In genomic region chr22:23849009-23850006, GRCh38 we compare ENCODE assay signal across 1 cellular context.
TF ChIP-seq lines count a peak whose summit lies in the region.

No MANE protein-coding gene starts in this region.

TF ChIP-seq in GM12878, 131 proteins besides CTCF, POLR2A, EP300 and RAD21 (continued from another document and continues in another):
- no peak for TF ChIP-seq PRDM15 (CRISPR knock-in tag; IDR thresholded peaks at IDR 0.05)
- TF ChIP-seq CUX1 (IDR thresholded peaks at IDR 0.05; ENCODE audit: insufficient replicate concordance, low read depth, low read length) = no peak
- no peak for TF ChIP-seq IRF3 (IDR thresholded peaks at IDR 0.05)
- TF ChIP-seq ZBTB33 (IDR thresholded peaks at IDR 0.05) = no peak
- peak; percentile 76 for TF ChIP-seq YY1 (IDR thresholded peaks at IDR 0.05; ENCODE audit: low read depth, low read length)
- no peak for TF ChIP-seq USF1 (IDR thresholded peaks at IDR 0.05; ENCODE audit: borderline replicate concordance, extremely low read length, insufficient read depth, low read depth, low read length)
- TF ChIP-seq IKZF2 (IDR thresholded peaks at IDR 0.05) = peak in 1 of 2 experiments; percentile 50; a peak in 1 of 4 replicates
- TF ChIP-seq ZSCAN29 (IDR thresholded peaks at IDR 0.05) = no peak
- peak; percentile 93 for TF ChIP-seq SMC3 (IDR thresholded peaks at IDR 0.05; ENCODE audit: borderline replicate concordance, low read length)
- no peak for TF ChIP-seq USF2 (IDR thresholded peaks at IDR 0.05; ENCODE audit: borderline replicate concordance, low read depth, low read length)
- no peak for TF ChIP-seq E4F1 (IDR thresholded peaks at IDR 0.05; ENCODE audit: borderline replicate concordance, partially characterized antibody)
- TF ChIP-seq IKZF1 (conservative IDR thresholded peaks at IDR 0.05) = peak; percentile 66
- no peak for TF ChIP-seq FOS (IDR thresholded peaks at IDR 0.05; ENCODE audit: borderline replicate concordance, extremely low read depth, insufficient read length)
- TF ChIP-seq POU2F2 (IDR thresholded peaks at IDR 0.05; ENCODE audit: borderline replicate concordance, low read depth, low read length) = no peak; the same call in 2 of the 3 replicates
- no peak for TF ChIP-seq MTA3 (IDR thresholded peaks at IDR 0.05; ENCODE audit: borderline replicate concordance, low read length)
- TF ChIP-seq JUND (IDR thresholded peaks at IDR 0.05; ENCODE audit: low read depth, low read length) = no peak
- TF ChIP-seq SRF (IDR thresholded peaks at IDR 0.05; ENCODE audit: low read depth in 2 of 2, low read length in 2 of 2) = 0 out of 4 replicates have a peak, but pooled peaks of 1 of the 2 experiments have one; percentile 30
- TF ChIP-seq RELB (IDR thresholded peaks at IDR 0.05; ENCODE audit: low read depth) = no peak
- no peak for TF ChIP-seq ZNF24 (IDR thresholded peaks at IDR 0.05)
- no peak for TF ChIP-seq ZBTB11 (CRISPR knock-in tag; IDR thresholded peaks at IDR 0.05)
- no peak for TF ChIP-seq PBX3 (IDR thresholded peaks at IDR 0.05; ENCODE audit: insufficient replicate concordance, low read depth, low read length)
- no peak for TF ChIP-seq CBX5 (IDR thresholded peaks at IDR 0.05; ENCODE audit: low read depth)
- TF ChIP-seq MEF2A (IDR thresholded peaks at IDR 0.05; ENCODE audit: insufficient read depth, low read depth, low read length) = 0 out of 2 replicates have a peak, but pooled peaks have one; percentile 26
- TF ChIP-seq ZNF622 (IDR thresholded peaks at IDR 0.05) = no peak
- no peak for TF ChIP-seq ZNF217 (IDR thresholded peaks at IDR 0.05)
- TF ChIP-seq HSF1 (IDR thresholded peaks at IDR 0.05; ENCODE audit: low read depth, low read length) = no peak
- no peak for TF ChIP-seq ETV6 (conservative IDR thresholded peaks at IDR 0.05 in 1 of 2, IDR thresholded peaks at IDR 0.05 in 1 of 2; ENCODE audit: borderline replicate concordance in 1 of 2, low read depth in 1 of 2)
